In the genomic region with DNA sequence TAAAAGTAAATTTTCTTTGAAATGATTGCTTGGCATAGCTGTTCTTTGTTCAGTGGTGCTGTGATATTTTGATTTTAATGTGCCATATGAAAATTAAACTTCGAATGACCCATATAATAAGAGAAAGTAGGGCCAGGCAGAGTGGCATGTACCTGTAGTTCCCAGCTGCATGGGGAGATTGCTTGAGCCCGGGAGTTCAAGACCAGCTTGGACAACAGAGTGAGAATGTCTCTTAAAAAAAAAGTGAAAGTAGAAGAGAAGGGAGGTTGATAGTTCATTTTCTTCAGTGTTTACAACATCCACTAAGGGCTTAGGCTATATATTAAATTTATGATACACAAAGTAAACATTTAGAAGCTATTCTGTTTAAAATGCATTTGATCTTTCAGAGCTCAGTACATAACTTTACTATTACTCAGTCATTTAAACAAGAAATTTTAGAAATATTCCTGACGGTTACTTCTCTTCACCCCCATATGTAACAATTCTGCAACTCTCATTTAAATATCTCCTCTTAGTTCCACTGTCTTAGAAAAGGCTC, we compare ENCODE assay signal across 2 cellular contexts.
TF ChIP-seq lines count a peak whose summit lies in the region.

No MANE protein-coding gene starts in this region.

TF ChIP-seq in SK-N-SH, 30 proteins besides CTCF, POLR2A, EP300 and RAD21 (continued from another document):
- TF ChIP-seq MEF2A (IDR thresholded peaks at IDR 0.05; ENCODE audit: borderline replicate concordance, low read depth) (no peak), EZH2phosphoT487 (IDR thresholded peaks at IDR 0.05; ENCODE audit: borderline replicate concordance, low read depth) (no peak)
- TF ChIP-seq, protein P1, sequence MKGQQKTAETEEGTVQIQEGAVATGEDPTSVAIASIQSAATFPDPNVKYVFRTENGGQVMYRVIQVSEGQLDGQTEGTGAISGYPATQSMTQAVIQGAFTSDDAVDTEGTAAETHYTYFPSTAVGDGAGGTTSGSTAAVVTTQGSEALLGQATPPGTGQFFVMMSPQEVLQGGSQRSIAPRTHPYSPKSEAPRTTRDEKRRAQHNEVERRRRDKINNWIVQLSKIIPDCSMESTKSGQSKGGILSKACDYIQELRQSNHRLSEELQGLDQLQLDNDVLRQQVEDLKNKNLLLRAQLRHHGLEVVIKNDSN (IDR thresholded peaks at IDR 0.05; ENCODE audit: borderline replicate concordance, low read depth), result no peak
- TF ChIP-seq, protein P2, sequence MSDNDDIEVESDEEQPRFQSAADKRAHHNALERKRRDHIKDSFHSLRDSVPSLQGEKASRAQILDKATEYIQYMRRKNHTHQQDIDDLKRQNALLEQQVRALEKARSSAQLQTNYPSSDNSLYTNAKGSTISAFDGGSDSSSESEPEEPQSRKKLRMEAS (IDR thresholded peaks at IDR 0.05; ENCODE audit: low read depth), result no peak

TF ChIP-seq in SK-N-SH treated with all-trans-retinoic acid at 6 μM for 48 hours, 23 proteins besides CTCF, POLR2A, EP300 and RAD21 (continued from another document):
- TF ChIP-seq, protein P3, sequence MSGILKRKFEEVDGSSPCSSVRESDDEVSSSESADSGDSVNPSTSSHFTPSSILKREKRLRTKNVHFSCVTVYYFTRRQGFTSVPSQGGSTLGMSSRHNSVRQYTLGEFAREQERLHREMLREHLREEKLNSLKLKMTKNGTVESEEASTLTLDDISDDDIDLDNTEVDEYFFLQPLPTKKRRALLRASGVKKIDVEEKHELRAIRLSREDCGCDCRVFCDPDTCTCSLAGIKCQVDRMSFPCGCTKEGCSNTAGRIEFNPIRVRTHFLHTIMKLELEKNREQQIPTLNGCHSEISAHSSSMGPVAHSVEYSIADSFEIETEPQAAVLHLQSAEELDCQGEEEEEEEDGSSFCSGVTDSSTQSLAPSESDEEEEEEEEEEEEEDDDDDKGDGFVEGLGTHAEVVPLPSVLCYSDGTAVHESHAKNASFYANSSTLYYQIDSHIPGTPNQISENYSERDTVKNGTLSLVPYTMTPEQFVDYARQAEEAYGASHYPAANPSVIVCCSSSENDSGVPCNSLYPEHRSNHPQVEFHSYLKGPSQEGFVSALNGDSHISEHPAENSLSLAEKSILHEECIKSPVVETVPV (CRISPR knock-in tag; IDR thresholded peaks at IDR 0.05), result no peak
- TF ChIP-seq, protein P4, sequence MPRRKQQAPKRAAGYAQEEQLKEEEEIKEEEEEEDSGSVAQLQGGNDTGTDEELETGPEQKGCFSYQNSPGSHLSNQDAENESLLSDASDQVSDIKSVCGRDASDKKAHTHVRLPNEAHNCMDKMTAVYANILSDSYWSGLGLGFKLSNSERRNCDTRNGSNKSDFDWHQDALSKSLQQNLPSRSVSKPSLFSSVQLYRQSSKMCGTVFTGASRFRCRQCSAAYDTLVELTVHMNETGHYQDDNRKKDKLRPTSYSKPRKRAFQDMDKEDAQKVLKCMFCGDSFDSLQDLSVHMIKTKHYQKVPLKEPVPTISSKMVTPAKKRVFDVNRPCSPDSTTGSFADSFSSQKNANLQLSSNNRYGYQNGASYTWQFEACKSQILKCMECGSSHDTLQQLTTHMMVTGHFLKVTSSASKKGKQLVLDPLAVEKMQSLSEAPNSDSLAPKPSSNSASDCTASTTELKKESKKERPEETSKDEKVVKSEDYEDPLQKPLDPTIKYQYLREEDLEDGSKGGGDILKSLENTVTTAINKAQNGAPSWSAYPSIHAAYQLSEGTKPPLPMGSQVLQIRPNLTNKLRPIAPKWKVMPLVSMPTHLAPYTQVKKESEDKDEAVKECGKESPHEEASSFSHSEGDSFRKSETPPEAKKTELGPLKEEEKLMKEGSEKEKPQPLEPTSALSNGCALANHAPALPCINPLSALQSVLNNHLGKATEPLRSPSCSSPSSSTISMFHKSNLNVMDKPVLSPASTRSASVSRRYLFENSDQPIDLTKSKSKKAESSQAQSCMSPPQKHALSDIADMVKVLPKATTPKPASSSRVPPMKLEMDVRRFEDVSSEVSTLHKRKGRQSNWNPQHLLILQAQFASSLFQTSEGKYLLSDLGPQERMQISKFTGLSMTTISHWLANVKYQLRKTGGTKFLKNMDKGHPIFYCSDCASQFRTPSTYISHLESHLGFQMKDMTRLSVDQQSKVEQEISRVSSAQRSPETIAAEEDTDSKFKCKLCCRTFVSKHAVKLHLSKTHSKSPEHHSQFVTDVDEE (CRISPR knock-in tag; IDR thresholded peaks at IDR 0.05), result no peak
- TF ChIP-seq ESRRG (CRISPR knock-in tag; IDR thresholded peaks at IDR 0.05) (no peak), ARNTL (CRISPR knock-in tag; IDR thresholded peaks at IDR 0.05; ENCODE audit: borderline replicate concordance, low read depth) (no peak), RARB (CRISPR knock-in tag; IDR thresholded peaks at IDR 0.05) (no peak), CSDC2 (CRISPR knock-in tag; IDR thresholded peaks at IDR 0.05) (no peak), ZFP3 (CRISPR knock-in tag; IDR thresholded peaks at IDR 0.05) (no peak)
- TF ChIP-seq, protein P5, sequence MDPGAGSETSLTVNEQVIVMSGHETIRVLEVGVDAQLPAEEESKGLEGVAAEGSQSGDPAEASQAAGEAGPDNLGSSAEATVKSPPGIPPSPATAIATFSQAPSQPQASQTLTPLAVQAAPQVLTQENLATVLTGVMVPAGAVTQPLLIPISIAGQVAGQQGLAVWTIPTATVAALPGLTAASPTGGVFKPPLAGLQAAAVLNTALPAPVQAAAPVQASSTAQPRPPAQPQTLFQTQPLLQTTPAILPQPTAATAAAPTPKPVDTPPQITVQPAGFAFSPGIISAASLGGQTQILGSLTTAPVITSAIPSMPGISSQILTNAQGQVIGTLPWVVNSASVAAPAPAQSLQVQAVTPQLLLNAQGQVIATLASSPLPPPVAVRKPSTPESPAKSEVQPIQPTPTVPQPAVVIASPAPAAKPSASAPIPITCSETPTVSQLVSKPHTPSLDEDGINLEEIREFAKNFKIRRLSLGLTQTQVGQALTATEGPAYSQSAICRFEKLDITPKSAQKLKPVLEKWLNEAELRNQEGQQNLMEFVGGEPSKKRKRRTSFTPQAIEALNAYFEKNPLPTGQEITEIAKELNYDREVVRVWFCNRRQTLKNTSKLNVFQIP (CRISPR knock-in tag; IDR thresholded peaks at IDR 0.05; ENCODE audit: borderline replicate concordance, low read depth), result no peak
- TF ChIP-seq, protein P6, sequence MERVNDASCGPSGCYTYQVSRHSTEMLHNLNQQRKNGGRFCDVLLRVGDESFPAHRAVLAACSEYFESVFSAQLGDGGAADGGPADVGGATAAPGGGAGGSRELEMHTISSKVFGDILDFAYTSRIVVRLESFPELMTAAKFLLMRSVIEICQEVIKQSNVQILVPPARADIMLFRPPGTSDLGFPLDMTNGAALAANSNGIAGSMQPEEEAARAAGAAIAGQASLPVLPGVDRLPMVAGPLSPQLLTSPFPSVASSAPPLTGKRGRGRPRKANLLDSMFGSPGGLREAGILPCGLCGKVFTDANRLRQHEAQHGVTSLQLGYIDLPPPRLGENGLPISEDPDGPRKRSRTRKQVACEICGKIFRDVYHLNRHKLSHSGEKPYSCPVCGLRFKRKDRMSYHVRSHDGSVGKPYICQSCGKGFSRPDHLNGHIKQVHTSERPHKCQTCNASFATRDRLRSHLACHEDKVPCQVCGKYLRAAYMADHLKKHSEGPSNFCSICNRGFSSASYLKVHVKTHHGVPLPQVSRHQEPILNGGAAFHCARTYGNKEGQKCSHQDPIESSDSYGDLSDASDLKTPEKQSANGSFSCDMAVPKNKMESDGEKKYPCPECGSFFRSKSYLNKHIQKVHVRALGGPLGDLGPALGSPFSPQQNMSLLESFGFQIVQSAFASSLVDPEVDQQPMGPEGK (CRISPR knock-in tag; IDR thresholded peaks at IDR 0.05; ENCODE audit: borderline replicate concordance), result no peak
TF ChIP-seq in SK-N-SH treated with all-trans-retinoic acid at 6 μM for 48 hours: peak in this region for 0.
